Comparison of ENCODE assay signal across 20 cellular contexts in the genomic region with DNA sequence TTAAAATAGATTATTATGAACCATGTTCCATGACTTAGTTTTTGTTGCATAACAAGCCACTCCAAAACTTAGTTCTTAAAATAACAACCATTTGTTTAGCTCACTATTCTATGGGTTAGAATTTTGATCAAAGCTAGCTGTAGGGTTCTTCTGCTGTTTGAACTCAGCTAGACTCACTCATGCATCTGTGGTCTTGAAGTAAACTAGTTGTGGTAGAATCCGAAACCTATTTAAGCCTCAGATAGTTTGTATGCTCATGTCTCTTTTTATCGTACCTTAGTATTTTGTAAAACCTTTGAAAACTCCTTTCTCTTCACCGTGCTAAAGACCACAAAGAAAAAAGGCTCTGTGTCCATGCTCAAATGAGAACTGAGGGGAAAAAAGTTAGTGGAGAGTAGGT.
"Had no signal": no experiment of that assay in that cellular context is flagged by ENCODE, and none has a peak within 500 bp of the region (broad histone marks: within the 10 kb centered on the region; RNA-seq: fewer than 3 reads in every experiment).

No MANE protein-coding gene starts in this region.

- DNase-seq: IMR-90, Kasumi-1, KG1, NCI-H1092, NCI-H1105 treated with DMSO at 0.1 percent for 48 hours, NCI-H1436, NCI-H187 treated with DMSO at 0.1 percent for 48 hours, NCI-H2029 treated with DMSO at 0.1 percent for 48 hours, NCI-H2171 treated with DMSO at 0.1 percent for 48 hours, NCI-H345, NCI-H446 treated with DMSO at 0.1 percent for 48 hours, NCI-H510A treated with DMSO at 0.1 percent for 48 hours, NCI-H526, NCI-H82, Right ventricle myocardium superior, RPMI8226, SIG-M5, T-helper 2 cell had no signal

- FAIRE-seq: HepG2, RCC 7860 had no signal

- ATAC-seq: HepG2 had no signal
